ENCODE assay signal across 20 cellular contexts in the genomic region with DNA sequence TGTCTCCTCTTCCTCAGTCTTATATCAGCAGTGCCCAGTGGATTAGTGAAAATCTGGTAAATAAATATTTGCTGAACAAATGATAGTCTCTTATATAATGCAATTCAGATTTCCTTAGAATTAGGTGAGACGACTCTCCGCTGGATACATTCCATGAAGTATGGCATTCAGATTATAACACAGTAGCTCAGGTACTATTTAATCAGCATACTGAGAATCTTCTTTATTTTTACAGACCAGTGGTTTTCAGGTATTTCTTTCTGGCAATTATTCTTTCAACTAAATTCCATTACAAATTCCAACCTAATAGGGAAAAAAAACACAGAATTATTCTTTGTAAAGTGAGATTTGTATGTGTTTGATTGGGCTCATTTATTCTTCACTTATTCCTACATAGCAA.
DNase-seq lines count a peak whose midpoint lies in the region; ATAC-seq and TF ChIP-seq lines count a peak whose summit lies in the region.
"Had no signal": no experiment of that assay in that cellular context is flagged by ENCODE, and none has a peak within 500 bp of the region (broad histone marks: within the 10 kb centered on the region; RNA-seq: fewer than 3 reads in every experiment).

No MANE protein-coding gene starts in this region.

- H3K36me3 Mint-ChIP-seq in endodermal cell (ENCODE audit: low read depth) = no peaks in the 10 kb centered on the region
- no peaks in the 10 kb centered on the region for H3K36me3 Mint-ChIP-seq in chondrocyte (ENCODE audit: low read depth)
- H3K36me3 Mint-ChIP-seq: CD8-positive, alpha-beta T cell had no signal

- H3K4me3 ChIP-seq in SJCRH30 (no peak overlapping the region), endodermal cell (ENCODE audit: low read length) (peak overlapping the region; percentile 18)
- H3K4me3 ChIP-seq: A549; BLaER1 treated with 17β-estradiol and CSF1 and Interleukin-3, amounts not matched to agents 10 nM and 100 nM had no signal

- H3K27me3 ChIP-seq in SJCRH30 (no peaks in the 10 kb centered on the region), endodermal cell (ENCODE audit: control insufficient read depth, insufficient read depth, low read length, poor library complexity, severe bottlenecking) (no peaks in the 10 kb centered on the region)
- H3K27me3 ChIP-seq: BLaER1 treated with 17β-estradiol and CSF1 and Interleukin-3, amounts not matched to agents 10 nM and 100 nM had no signal

- H3K4me3 Mint-ChIP-seq in endodermal cell = no peak overlapping the region
- no peak overlapping the region for H3K4me3 Mint-ChIP-seq in chondrocyte (ENCODE audit: unreplicated experiment)
- H3K4me3 Mint-ChIP-seq: B cell; CD4-positive, alpha-beta T cell; CD8-positive, alpha-beta T cell had no signal

- no peak for ATAC-seq in GM19023 (IDR thresholded peaks at IDR 0.05; ENCODE audit: unreplicated experiment)
- ATAC-seq: A549; CD8-positive, alpha-beta T cell had no signal

- H3K4me1 ChIP-seq in SJCRH30 (peaks cover 20% of the 10 kb centered on the region), endodermal cell (ENCODE audit: control insufficient read depth, insufficient read depth, low read length) (no peaks in the 10 kb centered on the region)
- H3K4me1 ChIP-seq: A549; BLaER1 treated with 17β-estradiol and CSF1 and Interleukin-3, amounts not matched to agents 10 nM and 100 nM; Caco-2 had no signal

- H3K27me3 Mint-ChIP-seq in endodermal cell (ENCODE audit: insufficient read depth) (peaks cover 7% of the 10 kb centered on the region), chondrocyte (ENCODE audit: low read depth) (no peaks in the 10 kb centered on the region)
- H3K27me3 Mint-ChIP-seq: B cell; CD4-positive, alpha-beta T cell had no signal

- no peak for TF ChIP-seq RAD21 in Ishikawa (IDR thresholded peaks at IDR 0.05; ENCODE audit: low read depth)

- H3K27ac Mint-ChIP-seq in endodermal cell = no peak overlapping the region
- no peak overlapping the region for H3K27ac Mint-ChIP-seq in chondrocyte (ENCODE audit: unreplicated experiment)
- H3K27ac Mint-ChIP-seq: B cell; CD4-positive, alpha-beta T cell; CD8-positive, alpha-beta T cell had no signal

- no peak overlapping the region for H3K9ac ChIP-seq in endodermal cell (ENCODE audit: extremely low read depth, low read length, poor library complexity, severe bottlenecking)
- H3K9ac ChIP-seq: BLaER1 treated with 17β-estradiol and CSF1 and Interleukin-3, amounts not matched to agents 10 nM and 100 nM had no signal

- peaks cover 9% of the 10 kb centered on the region for H3K4me1 Mint-ChIP-seq in endodermal cell
- peaks cover 10% of the 10 kb centered on the region for H3K4me1 Mint-ChIP-seq in chondrocyte (ENCODE audit: low read depth)
- H3K4me1 Mint-ChIP-seq: B cell had no signal

- 76 to 91% methylated on average over 2 of the region's 2 CpGs for WGBS in endodermal cell (ENCODE audit: insufficient coverage in 1 of 2, insufficient read length in 1 of 2), 2 experiments

- H3K9me3 Mint-ChIP-seq in endodermal cell (no peaks in the 10 kb centered on the region), chondrocyte (ENCODE audit: low read depth) (no peaks in the 10 kb centered on the region)

- H3K27ac ChIP-seq in SJCRH30 = peak overlapping the region; percentile 59; the same call in 1 of the 2 replicates
- no peak overlapping the region for H3K27ac ChIP-seq in endodermal cell (ENCODE audit: low read depth, low read length)
- H3K27ac ChIP-seq: 22Rv1; A549; BLaER1 treated with 17β-estradiol and CSF1 and Interleukin-3, amounts not matched to agents 10 nM and 100 nM; C4-2B had no signal

- peak; percentile 77 for TF ChIP-seq EP300 in Ishikawa (IDR thresholded peaks at IDR 0.05; ENCODE audit: borderline replicate concordance)

- no peaks in the 10 kb centered on the region for H3K36me3 ChIP-seq in SJCRH30
- no peaks in the 10 kb centered on the region for H3K36me3 ChIP-seq in endodermal cell (ENCODE audit: control insufficient read depth, insufficient read depth, low read length)
- H3K36me3 ChIP-seq: BLaER1 treated with 17β-estradiol and CSF1 and Interleukin-3, amounts not matched to agents 10 nM and 100 nM had no signal

- TF ChIP-seq CTCF in endodermal cell (conservative IDR thresholded peaks at IDR 0.05) = no peak
- no peak for TF ChIP-seq CTCF in chondrocyte (IDR thresholded peaks at IDR 0.05)

- DNase-seq in SJCRH30 (no peak), endodermal cell (no peak), left kidney (ENCODE audit: low read depth, low spot score) (peak; percentile 6), NCI-H446 (lab: John Stamatoyannopoulos, UW) (no peak), chondrocyte (ENCODE audit: low spot score) (no peak), Kasumi-1 (lab: John Stamatoyannopoulos, UW) (no peak)
- DNase-seq: AML-193; Caco-2; Calu3; CD4-positive, alpha-beta T cell; CD8-positive, alpha-beta T cell; DMS79 treated with DMSO at 0.1 percent for 48 hours; GF-D8 had no signal

- H3K9me3 ChIP-seq in SJCRH30 (replicated peaks) = no peaks in the 10 kb centered on the region
- no peaks in the 10 kb centered on the region for H3K9me3 ChIP-seq in endodermal cell (ENCODE audit: control insufficient read depth, low read length)
- H3K9me3 ChIP-seq: A549; BLaER1 treated with 17β-estradiol and CSF1 and Interleukin-3, amounts not matched to agents 10 nM and 100 nM; Caco-2 had no signal

TF ChIP-seq in Ishikawa, 13 proteins besides CTCF, POLR2A, EP300 and RAD21:
- TF ChIP-seq, protein P1, sequence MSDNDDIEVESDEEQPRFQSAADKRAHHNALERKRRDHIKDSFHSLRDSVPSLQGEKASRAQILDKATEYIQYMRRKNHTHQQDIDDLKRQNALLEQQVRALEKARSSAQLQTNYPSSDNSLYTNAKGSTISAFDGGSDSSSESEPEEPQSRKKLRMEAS (IDR thresholded peaks at IDR 0.05) = no peak
- TF ChIP-seq, protein P2, sequence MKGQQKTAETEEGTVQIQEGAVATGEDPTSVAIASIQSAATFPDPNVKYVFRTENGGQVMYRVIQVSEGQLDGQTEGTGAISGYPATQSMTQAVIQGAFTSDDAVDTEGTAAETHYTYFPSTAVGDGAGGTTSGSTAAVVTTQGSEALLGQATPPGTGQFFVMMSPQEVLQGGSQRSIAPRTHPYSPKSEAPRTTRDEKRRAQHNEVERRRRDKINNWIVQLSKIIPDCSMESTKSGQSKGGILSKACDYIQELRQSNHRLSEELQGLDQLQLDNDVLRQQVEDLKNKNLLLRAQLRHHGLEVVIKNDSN (IDR thresholded peaks at IDR 0.05) = no peak
- TF ChIP-seq CREB1 (IDR thresholded peaks at IDR 0.05; ENCODE audit: low read depth) (no peak), REST (IDR thresholded peaks at IDR 0.05; ENCODE audit: low read depth) (no peak), NFIC (IDR thresholded peaks at IDR 0.05) (peak; percentile 80), TAF1 (IDR thresholded peaks at IDR 0.05; ENCODE audit: low read depth) (no peak), FOXM1 (IDR thresholded peaks at IDR 0.05; ENCODE audit: borderline replicate concordance, low read depth) (peak; percentile 83), CEBPB (IDR thresholded peaks at IDR 0.05) (0 out of 2 replicates have a peak, but pooled peaks have one; percentile 8), ZBTB7A (IDR thresholded peaks at IDR 0.05; ENCODE audit: low read depth) (no peak), TEAD4 (IDR thresholded peaks at IDR 0.05) (peak; percentile 90), YY1 (IDR thresholded peaks at IDR 0.05; ENCODE audit: low read depth) (no peak), TCF12 (IDR thresholded peaks at IDR 0.05; ENCODE audit: low read depth) (peak; percentile 60; the same call in 1 of the 2 replicates), EGR1 (IDR thresholded peaks at IDR 0.05) (no peak)
